In the genomic region with DNA sequence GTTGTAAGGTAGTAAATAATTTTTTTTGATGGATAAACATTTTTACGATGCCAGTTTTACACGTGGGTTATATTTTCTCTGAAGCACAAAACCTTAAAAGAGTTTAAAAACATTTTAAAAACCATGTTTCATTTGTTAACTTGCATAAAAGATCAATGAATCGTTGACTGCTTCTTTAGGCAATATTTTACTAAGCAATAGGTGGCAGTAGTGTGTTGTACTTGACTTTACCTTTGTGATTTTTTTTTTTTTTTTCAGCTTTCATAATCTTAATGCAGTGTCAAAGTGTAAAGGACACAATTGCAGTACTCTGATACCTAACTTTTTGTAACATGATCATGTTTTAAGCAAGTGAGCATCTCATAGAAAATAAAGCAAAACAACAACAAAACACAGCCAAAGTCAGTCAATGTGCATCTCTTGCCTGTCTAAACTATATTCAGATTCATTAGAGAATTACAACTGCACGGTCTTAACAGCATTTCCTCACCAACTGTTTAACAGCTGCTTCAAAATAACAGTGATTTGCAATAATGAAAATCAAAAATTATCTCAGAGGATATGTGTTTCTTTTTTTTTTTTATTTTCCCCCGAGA, we compare ENCODE assay signal across 8 cellular contexts. TPM values are rescaled to one million over a fixed set of nuclear protein-coding genes. Genes with fewer than 3 reads are reported as not detected.
DNase-seq lines count a peak whose midpoint lies in the region; ATAC-seq and TF ChIP-seq lines count a peak whose summit lies in the region.
"Had no signal": no experiment of that assay in that cellular context is flagged by ENCODE, and none has a peak within 500 bp of the region (broad histone marks: within the 10 kb centered on the region; RNA-seq: fewer than 3 reads in every experiment).

No MANE protein-coding gene starts in this region.

- peak; percentile 56 for DNase-seq in PC-3
- DNase-seq in fibroblast of pulmonary artery (ENCODE audit: low read depth) = peak; percentile 43
- DNase-seq in superior temporal gyrus (ENCODE audit: extremely low spot score) = peak; percentile 77
- no peak for DNase-seq in MG63
- no peak for DNase-seq in activated CD8-positive, alpha-beta memory T cell treated with anti-CD3 and anti-CD28 coated beads, Interleukin-2, amount 50 U/mL, for 48 hours

- H3K9me3 ChIP-seq in DOHH2 (ENCODE audit: control insufficient read depth, insufficient read depth, low read length) (no peaks in the 10 kb centered on the region), PC-3 (ENCODE audit: low read length) (no peaks in the 10 kb centered on the region), MG63 (no peaks in the 10 kb centered on the region)

- intact Hi-C loops in PC-3 (cut with micrococcal nuclease) = loop anchor here (2.0 to 10.0 kb wide), 8 partner anchors 40 to 777 kb away; no protein-coding TSS in a partner anchor

- peak; percentile 71 for TF ChIP-seq CTCF in DOHH2 (IDR thresholded peaks at IDR 0.05; ENCODE audit: low read depth, low read length, poor library complexity, severe bottlenecking)
- TF ChIP-seq CTCF in PC-3 (conservative IDR thresholded peaks at IDR 0.05; ENCODE audit: low read depth, low read length) = peak; percentile 75
- peak; percentile 66 for TF ChIP-seq CTCF in fibroblast of pulmonary artery (IDR thresholded peaks at IDR 0.05; ENCODE audit: low read length, missing control alignments)

- no peak overlapping the region for H3K9ac ChIP-seq in PC-3 (ENCODE audit: low read length)

- no peak overlapping the region for H3K27ac ChIP-seq in DOHH2 (ENCODE audit: low read depth, low read length)
- H3K27ac ChIP-seq in PC-3 (ENCODE audit: low read length) = no peak overlapping the region

- ATAC-seq in HG03469 (IDR thresholded peaks at IDR 0.05; ENCODE audit: unreplicated experiment) (peak; percentile 46), PC-3 (no peak)
- ATAC-seq: naive thymus-derived CD8-positive, alpha-beta T cell had no signal

- H3K36me3 ChIP-seq in DOHH2 (ENCODE audit: control insufficient read depth, low read length) = no peaks in the 10 kb centered on the region
- no peaks in the 10 kb centered on the region for H3K36me3 ChIP-seq in PC-3 (ENCODE audit: low read depth, low read length)
- H3K36me3 ChIP-seq in MG63 = no peaks in the 10 kb centered on the region

- CTCF ChIA-PET in PC-3 (lab: Charles Lee) = no interaction called here

- no peaks in the 10 kb centered on the region for H3F3A ChIP-seq in DOHH2 (ENCODE audit: control insufficient read depth, insufficient read depth)
- no peaks in the 10 kb centered on the region for H3F3A ChIP-seq in PC-3 (ENCODE audit: low read length, unreplicated experiment)

- no peak overlapping the region for H2AFZ ChIP-seq in PC-3 (ENCODE audit: low read length)

- H3K27me3 ChIP-seq in DOHH2 (ENCODE audit: control insufficient read depth, low read length) (no peaks in the 10 kb centered on the region), PC-3 (ENCODE audit: low read length) (no peaks in the 10 kb centered on the region), MG63 (no peaks in the 10 kb centered on the region)

- H3K4me2 ChIP-seq in DOHH2 (ENCODE audit: low read length) (no peak overlapping the region), PC-3 (ENCODE audit: low read length) (no peak overlapping the region)

- no TSS peak for BruUV-seq in PC-3 (replicated peaks; lab: Mats Ljungman, UMichigan)

- H3K4me1 ChIP-seq in DOHH2 (ENCODE audit: control insufficient read depth, low read length) (peaks cover 3% of the 10 kb centered on the region; the same call in 1 of the 2 replicates), PC-3 (ENCODE audit: insufficient read depth, low read length) (no peaks in the 10 kb centered on the region)

- H4K20me1 ChIP-seq in DOHH2 (ENCODE audit: control insufficient read depth, insufficient read depth, low read depth, low read length) (no peaks in the 10 kb centered on the region), PC-3 (ENCODE audit: low read length) (no peaks in the 10 kb centered on the region)

- H3K4me3 ChIP-seq in DOHH2 (ENCODE audit: low read length) (no peak overlapping the region), PC-3 (ENCODE audit: low read length) (no peak overlapping the region), fibroblast of pulmonary artery (replicated peaks; ENCODE audit: low read depth, low read length) (no peak overlapping the region), MG63 (no peak overlapping the region)

- H3K9me2 ChIP-seq in DOHH2 (replicated peaks; ENCODE audit: control insufficient read depth, low read length) (no peaks in the 10 kb centered on the region), PC-3 (replicated peaks; ENCODE audit: low read length) (no peaks in the 10 kb centered on the region)

- POLR2A ChIA-PET in PC-3 (lab: Charles Lee; ENCODE audit: unreplicated experiment) = interaction anchor here (0.7 kb wide), 1 partner anchor 28 kb away, joined by 5 read pairs; the partner anchor contains the start of genes DCDC1 and DNAJC24

- H3K79me2 ChIP-seq in DOHH2 (ENCODE audit: control insufficient read depth, low read length) (no peaks in the 10 kb centered on the region), PC-3 (ENCODE audit: low read length) (no peaks in the 10 kb centered on the region)

RNA-seq across cellular contexts. Expression of gene DNAJC24, which starts 27.7 kb away (rescaled TPM):
- total RNA-seq in PC-3 (2014; rRNA removed) = 5.6 and 9.3 TPM in 2 replicates
- 3.1 and 4.0 TPM in 2 replicates for total RNA-seq in MG63 (2014; rRNA removed; shearing (Covaris generic); ENCODE audit: low replicate concordance)

RNA-seq across cellular contexts. Expression of gene DCDC1, which starts 27.8 kb away (rescaled TPM):
- 0.75 TPM in 1 of 2 replicates, not detected in the other for total RNA-seq in PC-3 (2014; rRNA removed)
- total RNA-seq in MG63 (2014; rRNA removed; shearing (Covaris generic); ENCODE audit: low replicate concordance) = 0.36 TPM in 1 of 2 replicates, not detected in the other

Comparison
In these comparisons a context has a peak if more than half of its experiments do, and no peak if none do; other contexts are left out.
1. DNase-seq: peak in PC-3 (single experiment), fibroblast of pulmonary artery (single experiment) and superior temporal gyrus (single experiment); none in MG63 (single experiment) and activated CD8-positive, alpha-beta memory T cell treated with anti-CD3 and anti-CD28 coated beads, Interleukin-2, amount 50 U/mL, for 48 hours (single experiment).
2. Peak in every context shown above with its lines, with median percentiles within 50 percentile points of each other: CTCF ChIP-seq.